ENCODE assay signal across 2 cellular contexts in the genomic region with DNA sequence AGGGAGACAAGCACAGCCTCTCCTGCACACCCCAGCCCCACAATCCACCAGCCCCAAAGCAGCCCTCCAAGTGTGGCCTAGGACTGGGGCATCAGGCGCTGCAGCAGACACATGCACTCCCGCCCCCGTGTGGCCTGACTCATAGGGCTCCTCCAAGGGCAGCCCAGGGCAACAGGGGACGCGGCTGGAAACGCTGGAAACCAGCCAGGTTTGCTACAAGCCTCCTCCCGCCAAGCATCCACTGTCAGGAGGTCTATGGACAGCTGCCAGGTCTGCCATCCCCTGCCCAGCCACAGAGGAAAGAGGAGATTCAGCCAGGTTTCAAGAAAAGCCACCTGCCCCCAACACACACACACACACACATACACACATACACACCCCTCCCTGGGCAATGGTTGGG.
A peak's percentile ranks its signal among the peaks of the same experiment; 100 is the strongest.
TF ChIP-seq lines count a peak whose summit lies in the region.

No MANE protein-coding gene starts in this region.

TF ChIP-seq in HCT116, 20 proteins besides CTCF, POLR2A, EP300 and RAD21:
- peak; percentile 17; the same call in 1 of the 2 replicates for TF ChIP-seq POLR2AphosphoS5 (IDR thresholded peaks at IDR 0.05; ENCODE audit: low read depth, low read length)
- TF ChIP-seq JUND (IDR thresholded peaks at IDR 0.05), result no peak
- peak; percentile 83 for TF ChIP-seq EGR1 (IDR thresholded peaks at IDR 0.05; ENCODE audit: low read depth)
- TF ChIP-seq, protein P1, sequence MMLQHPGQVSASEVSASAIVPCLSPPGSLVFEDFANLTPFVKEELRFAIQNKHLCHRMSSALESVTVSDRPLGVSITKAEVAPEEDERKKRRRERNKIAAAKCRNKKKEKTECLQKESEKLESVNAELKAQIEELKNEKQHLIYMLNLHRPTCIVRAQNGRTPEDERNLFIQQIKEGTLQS (IDR thresholded peaks at IDR 0.05), result no peak
- TF ChIP-seq SRF (IDR thresholded peaks at IDR 0.05; ENCODE audit: low read depth), result no peak

TF ChIP-seq in H1, 55 proteins besides CTCF, POLR2A, EP300 and RAD21:
- TF ChIP-seq JUND (IDR thresholded peaks at IDR 0.05; ENCODE audit: low read length), result 0 out of 2 replicates have a peak, but pooled peaks have one; percentile 28
- TF ChIP-seq, protein P2, sequence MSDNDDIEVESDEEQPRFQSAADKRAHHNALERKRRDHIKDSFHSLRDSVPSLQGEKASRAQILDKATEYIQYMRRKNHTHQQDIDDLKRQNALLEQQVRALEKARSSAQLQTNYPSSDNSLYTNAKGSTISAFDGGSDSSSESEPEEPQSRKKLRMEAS (IDR thresholded peaks at IDR 0.05), result 0 out of 2 replicates have a peak, but pooled peaks have one; percentile 37
- TF ChIP-seq POLR2AphosphoS5 (IDR thresholded peaks at IDR 0.05; ENCODE audit: low read depth, low read length), result no peak
- TF ChIP-seq SP1 (IDR thresholded peaks at IDR 0.05; ENCODE audit: low read depth, low read length), result no peak
- TF ChIP-seq SIN3A (conservative IDR thresholded peaks at IDR 0.05 in 1 of 2, IDR thresholded peaks at IDR 0.05 in 1 of 2; ENCODE audit: low read depth in 1 of 2, low read length in 2 of 2), result peak in 1 of 2 experiments; percentile 69; a peak in 1 of 4 replicates
TF ChIP-seq in H1: peak in this region for 3.
